In the genomic region with DNA sequence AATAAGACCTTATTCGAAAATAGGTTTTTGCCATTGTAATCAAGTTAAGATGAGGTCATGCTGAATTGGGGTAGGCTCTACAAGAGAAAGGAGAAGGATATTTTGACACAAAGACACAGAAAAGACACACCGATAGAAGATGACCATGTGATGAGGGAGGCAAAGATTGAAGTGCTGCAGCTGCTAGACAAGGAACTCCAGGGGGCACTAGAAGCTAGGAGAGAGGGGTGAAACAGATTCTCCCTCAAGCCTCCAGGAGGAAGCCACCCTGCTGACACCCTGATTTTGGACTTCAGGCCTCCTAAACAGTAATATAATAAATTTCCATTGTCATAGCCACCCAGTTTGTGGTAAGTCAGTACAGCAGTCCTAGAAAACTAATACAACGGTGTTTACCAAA, we compare ENCODE assay signal across 10 cellular contexts.
DNase-seq lines count a peak whose midpoint lies in the region; FAIRE-seq and TF ChIP-seq lines count a peak whose summit lies in the region.
"Had no signal": no experiment of that assay in that cellular context is flagged by ENCODE, and none has a peak within 500 bp of the region (broad histone marks: within the 10 kb centered on the region; RNA-seq: fewer than 3 reads in every experiment).

No MANE protein-coding gene starts in this region.

- no TSS peak for BruUV-seq in endothelial cell of umbilical vein (replicated peaks; lab: Mats Ljungman, UMichigan)

- intact Hi-C loops in endothelial cell of umbilical vein (cut with micrococcal nuclease), result loop anchor here (2.0 kb wide), 1 partner anchor 114 kb away; no protein-coding TSS in a partner anchor
- intact Hi-C loops in activated T-helper 2 cell treated with anti-CD3 and anti-CD28 coated beads, Interferon-gamma antibody, Interleukin-2, Interleukin-4, amounts not matched to agents 10 μg/mL and 5 μg/mL and 100 μg/mL, durations not matched to agents 14 hours and 24 hours and 36 hours (cut with micrococcal nuclease), result no loop called here

- in situ Hi-C loops in ACHN (cut with HindIII; ENCODE audit: low pct_ligation_motif_present, low pct_unique_long_range_greater_than_20kb, low sequenced_read_pairs), result no loop called here

- no peaks in the 10 kb centered on the region for H3K27me3 Mint-ChIP-seq in activated T-helper 2 cell treated with anti-CD3 and anti-CD28 coated beads, Interferon-gamma antibody, Interleukin-2, Interleukin-4, amounts not matched to agents 10 μg/mL and 5 μg/mL and 100 μg/mL, durations not matched to agents 14 hours and 24 hours and 36 hours (ENCODE audit: low read depth)

- dilution Hi-C loops in endothelial cell of umbilical vein (cut with MboI; ENCODE audit: extremely low pct_ligation_motif_present, low sequenced_read_pairs), result no loop called here

- DNase-seq in ACHN (peak; percentile 48), GM19239 (ENCODE audit: insufficient read length, low spot score) (no peak), NCI-H524 treated with DMSO at 0.1 percent for 48 hours (lab: John Stamatoyannopoulos, UW) (peak; percentile 10), endothelial cell of umbilical vein (ENCODE audit: low read depth, low spot score) (peak; percentile 10), RWPE1 (ENCODE audit: low spot score) (no peak), substantia nigra (lab: John Stamatoyannopoulos, UW) (no peak)
- no peak for DNase-seq in activated T-helper 2 cell treated with anti-CD3 and anti-CD28 coated beads, Interferon-gamma antibody, Interleukin-2, Interleukin-4, amounts not matched to agents 10 μg/mL and 5 μg/mL and 100 μg/mL, durations not matched to agents 14 hours and 24 hours and 36 hours (ENCODE audit: low spot score)
- DNase-seq in activated naive CD4-positive, alpha-beta T cell treated with anti-CD3 and anti-CD28 coated beads, Interleukin-2, amount 50 U/mL, for 16 hours, result no peak
- DNase-seq: Calu3, NCI-H510A treated with DMSO at 0.1 percent for 48 hours had no signal

- no peaks in the 10 kb centered on the region for H3K9me3 Mint-ChIP-seq in activated T-helper 2 cell treated with anti-CD3 and anti-CD28 coated beads, Interferon-gamma antibody, Interleukin-2, Interleukin-4, amounts not matched to agents 10 μg/mL and 5 μg/mL and 100 μg/mL, durations not matched to agents 14 hours and 24 hours and 36 hours

- no peak overlapping the region for H3K4me3 ChIP-seq in endothelial cell of umbilical vein (replicated peaks in 1 of 3; ENCODE audit: insufficient read depth in 1 of 3, low read depth in 1 of 3, low read length in 3 of 3)

- POLR2A ChIA-PET in endothelial cell of umbilical vein (lab: Charles Lee), result no interaction called here
- POLR2A ChIA-PET in RWPE1 (lab: Yijun Ruan, JAX; ENCODE audit: low non-redundant PET), result no interaction called here

- no peaks in the 10 kb centered on the region for H3K27me3 ChIP-seq in endothelial cell of umbilical vein (ENCODE audit: control insufficient read depth in 2 of 2, insufficient read depth in 2 of 2, low read length in 2 of 2)

- CTCF ChIA-PET in endothelial cell of umbilical vein (lab: Charles Lee), result interaction anchor here (1.4 to 1.7 kb wide), 3 partner anchors 15 to 172 kb away, joined by 3 to 5 read pairs (median 3); no protein-coding TSS in a partner anchor
- CTCF ChIA-PET in RWPE1 (lab: Yijun Ruan, JAX), result interaction anchor here (0.6 kb wide), 1 partner anchor 15 kb away, joined by 3 read pairs; no protein-coding TSS in a partner anchor

- no peaks in the 10 kb centered on the region for H4K20me1 ChIP-seq in endothelial cell of umbilical vein (replicated peaks; ENCODE audit: control insufficient read depth, extremely low read depth, insufficient read depth, low read length)

- no peak overlapping the region for H3K27ac ChIP-seq in endothelial cell of umbilical vein (ENCODE audit: insufficient read depth, low read depth, low read length)
- no peak overlapping the region for H3K27ac ChIP-seq in RWPE1
- no peak overlapping the region for H3K27ac ChIP-seq in substantia nigra (ENCODE audit: low read depth, low read length, poor library complexity, severe bottlenecking)

- no peaks in the 10 kb centered on the region for H3K79me2 ChIP-seq in endothelial cell of umbilical vein (ENCODE audit: control insufficient read depth, insufficient read depth, low read length)

- H3K4me1 ChIP-seq in endothelial cell of umbilical vein (ENCODE audit: control insufficient read depth, extremely low read depth, insufficient read depth, low read length), result no peaks in the 10 kb centered on the region

- no peak overlapping the region for H3K4me3 Mint-ChIP-seq in activated T-helper 2 cell treated with anti-CD3 and anti-CD28 coated beads, Interferon-gamma antibody, Interleukin-2, Interleukin-4, amounts not matched to agents 10 μg/mL and 5 μg/mL and 100 μg/mL, durations not matched to agents 14 hours and 24 hours and 36 hours (ENCODE audit: low read depth)

- H3K4me2 ChIP-seq in endothelial cell of umbilical vein (ENCODE audit: insufficient read depth, low read length), result no peak overlapping the region

- no peaks in the 10 kb centered on the region for H3K36me3 ChIP-seq in endothelial cell of umbilical vein (ENCODE audit: control insufficient read depth in 2 of 2, extremely low read depth in 1 of 2, insufficient read depth in 2 of 2, low read length in 2 of 2)

- peak in 1 of 2 donors; percentile 34 for TF ChIP-seq CTCF in endothelial cell of umbilical vein (IDR thresholded peaks at IDR 0.05; ENCODE audit: extremely low read depth in 1 of 2, insufficient read depth in 1 of 2, low read depth in 1 of 2, low read length in 2 of 2)
- no peak for TF ChIP-seq CTCF in RWPE1 (conservative IDR thresholded peaks at IDR 0.05; ENCODE audit: low read depth)

- no peak overlapping the region for H3K27ac Mint-ChIP-seq in activated T-helper 2 cell treated with anti-CD3 and anti-CD28 coated beads, Interferon-gamma antibody, Interleukin-2, Interleukin-4, amounts not matched to agents 10 μg/mL and 5 μg/mL and 100 μg/mL, durations not matched to agents 14 hours and 24 hours and 36 hours

- H2AFZ ChIP-seq in endothelial cell of umbilical vein (ENCODE audit: low read depth, low read length), result no peak overlapping the region

- no peaks in the 10 kb centered on the region for H3K36me3 Mint-ChIP-seq in activated T-helper 2 cell treated with anti-CD3 and anti-CD28 coated beads, Interferon-gamma antibody, Interleukin-2, Interleukin-4, amounts not matched to agents 10 μg/mL and 5 μg/mL and 100 μg/mL, durations not matched to agents 14 hours and 24 hours and 36 hours (ENCODE audit: low read depth)

- no peak for TF ChIP-seq POLR2A in endothelial cell of umbilical vein (IDR thresholded peaks at IDR 0.05; ENCODE audit: low read depth, low read length)

- H3K9me1 ChIP-seq in endothelial cell of umbilical vein (replicated peaks; ENCODE audit: control insufficient read depth, extremely low read depth, insufficient read depth, low read length), result no peaks in the 10 kb centered on the region

- peak; percentile 80 for FAIRE-seq in GM19239 (lab: Jason Lieb, UNC)
- FAIRE-seq in endothelial cell of umbilical vein (lab: Jason Lieb, UNC), result no peak

- no peaks in the 10 kb centered on the region for H3K9me3 ChIP-seq in endothelial cell of umbilical vein (replicated peaks; ENCODE audit: control insufficient read depth, insufficient read depth, low read length)

- H3K9ac ChIP-seq in endothelial cell of umbilical vein (replicated peaks; ENCODE audit: extremely low read depth, insufficient read depth, low read length), result no peak overlapping the region

- H3K4me1 Mint-ChIP-seq in activated T-helper 2 cell treated with anti-CD3 and anti-CD28 coated beads, Interferon-gamma antibody, Interleukin-2, Interleukin-4, amounts not matched to agents 10 μg/mL and 5 μg/mL and 100 μg/mL, durations not matched to agents 14 hours and 24 hours and 36 hours (ENCODE audit: low read depth), result no peaks in the 10 kb centered on the region

TF ChIP-seq in endothelial cell of umbilical vein, 7 proteins besides CTCF, POLR2A, EP300 and RAD21:
- no peak for TF ChIP-seq EZH2 (IDR thresholded peaks at IDR 0.05; ENCODE audit: borderline replicate concordance, low read depth, low read length, severe bottlenecking)
- no peak for TF ChIP-seq POLR2AphosphoS5 (IDR thresholded peaks at IDR 0.05; ENCODE audit: insufficient read depth, low read depth, low read length)
- no peak for TF ChIP-seq GATA2 (IDR thresholded peaks at IDR 0.05; ENCODE audit: insufficient read depth, insufficient read length, low read depth, low read length)
- no peak for TF ChIP-seq JUN (IDR thresholded peaks at IDR 0.05; ENCODE audit: borderline replicate concordance, insufficient read depth, insufficient read length, low read depth)
- no peak for TF ChIP-seq MYC (IDR thresholded peaks at IDR 0.05; ENCODE audit: low read depth, low read length)
- no peak for TF ChIP-seq FOS (IDR thresholded peaks at IDR 0.05; ENCODE audit: borderline replicate concordance, insufficient read depth, low read length)
- TF ChIP-seq, protein P1, sequence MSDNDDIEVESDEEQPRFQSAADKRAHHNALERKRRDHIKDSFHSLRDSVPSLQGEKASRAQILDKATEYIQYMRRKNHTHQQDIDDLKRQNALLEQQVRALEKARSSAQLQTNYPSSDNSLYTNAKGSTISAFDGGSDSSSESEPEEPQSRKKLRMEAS (IDR thresholded peaks at IDR 0.05; ENCODE audit: insufficient read depth, insufficient read length), result no peak

Comparison
In these comparisons a context has a peak if more than half of its experiments do, and no peak if none do; other contexts are left out.
1. DNase-seq: peak in ACHN (single experiment), NCI-H524 treated with DMSO at 0.1 percent for 48 hours (single experiment) and endothelial cell of umbilical vein (single experiment); none in GM19239 (single experiment), RWPE1 (single experiment), substantia nigra (0 of 49), activated T-helper 2 cell treated with anti-CD3 and anti-CD28 coated beads, Interferon-gamma antibody, Interleukin-2, Interleukin-4, amounts not matched to agents 10 μg/mL and 5 μg/mL and 100 μg/mL, durations not matched to agents 14 hours and 24 hours and 36 hours (single experiment) and activated naive CD4-positive, alpha-beta T cell treated with anti-CD3 and anti-CD28 coated beads, Interleukin-2, amount 50 U/mL, for 16 hours (single experiment).